Comparison of ENCODE assay signal across 1 cellular context in genomic region chr14:52960627-52961026, GRCh38.
TF ChIP-seq lines count a peak whose summit lies in the region.

No MANE protein-coding gene starts in this region.

TF ChIP-seq in WTC11, 78 proteins besides CTCF, POLR2A, EP300 and RAD21 (continued from another document):
- TF ChIP-seq OVOL2 (CRISPR knock-in tag; IDR thresholded peaks at IDR 0.05; ENCODE audit: borderline replicate concordance) (no peak), ZBTB21 (CRISPR knock-in tag; IDR thresholded peaks at IDR 0.05; ENCODE audit: borderline replicate concordance) (no peak), ATF3 (CRISPR knock-in tag; conservative IDR thresholded peaks at IDR 0.05) (no peak), GRHL2 (CRISPR knock-in tag; IDR thresholded peaks at IDR 0.05; ENCODE audit: insufficient replicate concordance, severe bottlenecking) (no peak), ZNF396 (CRISPR knock-in tag; IDR thresholded peaks at IDR 0.05; ENCODE audit: borderline replicate concordance) (no peak), MAX (CRISPR knock-in tag; IDR thresholded peaks at IDR 0.05) (no peak), SMAD4 (CRISPR knock-in tag; IDR thresholded peaks at IDR 0.05) (no peak), ETV6 (CRISPR knock-in tag; IDR thresholded peaks at IDR 0.05) (no peak)
- TF ChIP-seq, protein P1, sequence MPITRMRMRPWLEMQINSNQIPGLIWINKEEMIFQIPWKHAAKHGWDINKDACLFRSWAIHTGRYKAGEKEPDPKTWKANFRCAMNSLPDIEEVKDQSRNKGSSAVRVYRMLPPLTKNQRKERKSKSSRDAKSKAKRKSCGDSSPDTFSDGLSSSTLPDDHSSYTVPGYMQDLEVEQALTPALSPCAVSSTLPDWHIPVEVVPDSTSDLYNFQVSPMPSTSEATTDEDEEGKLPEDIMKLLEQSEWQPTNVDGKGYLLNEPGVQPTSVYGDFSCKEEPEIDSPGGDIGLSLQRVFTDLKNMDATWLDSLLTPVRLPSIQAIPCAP (CRISPR knock-in tag; IDR thresholded peaks at IDR 0.05), result no peak
- TF ChIP-seq, protein P2, sequence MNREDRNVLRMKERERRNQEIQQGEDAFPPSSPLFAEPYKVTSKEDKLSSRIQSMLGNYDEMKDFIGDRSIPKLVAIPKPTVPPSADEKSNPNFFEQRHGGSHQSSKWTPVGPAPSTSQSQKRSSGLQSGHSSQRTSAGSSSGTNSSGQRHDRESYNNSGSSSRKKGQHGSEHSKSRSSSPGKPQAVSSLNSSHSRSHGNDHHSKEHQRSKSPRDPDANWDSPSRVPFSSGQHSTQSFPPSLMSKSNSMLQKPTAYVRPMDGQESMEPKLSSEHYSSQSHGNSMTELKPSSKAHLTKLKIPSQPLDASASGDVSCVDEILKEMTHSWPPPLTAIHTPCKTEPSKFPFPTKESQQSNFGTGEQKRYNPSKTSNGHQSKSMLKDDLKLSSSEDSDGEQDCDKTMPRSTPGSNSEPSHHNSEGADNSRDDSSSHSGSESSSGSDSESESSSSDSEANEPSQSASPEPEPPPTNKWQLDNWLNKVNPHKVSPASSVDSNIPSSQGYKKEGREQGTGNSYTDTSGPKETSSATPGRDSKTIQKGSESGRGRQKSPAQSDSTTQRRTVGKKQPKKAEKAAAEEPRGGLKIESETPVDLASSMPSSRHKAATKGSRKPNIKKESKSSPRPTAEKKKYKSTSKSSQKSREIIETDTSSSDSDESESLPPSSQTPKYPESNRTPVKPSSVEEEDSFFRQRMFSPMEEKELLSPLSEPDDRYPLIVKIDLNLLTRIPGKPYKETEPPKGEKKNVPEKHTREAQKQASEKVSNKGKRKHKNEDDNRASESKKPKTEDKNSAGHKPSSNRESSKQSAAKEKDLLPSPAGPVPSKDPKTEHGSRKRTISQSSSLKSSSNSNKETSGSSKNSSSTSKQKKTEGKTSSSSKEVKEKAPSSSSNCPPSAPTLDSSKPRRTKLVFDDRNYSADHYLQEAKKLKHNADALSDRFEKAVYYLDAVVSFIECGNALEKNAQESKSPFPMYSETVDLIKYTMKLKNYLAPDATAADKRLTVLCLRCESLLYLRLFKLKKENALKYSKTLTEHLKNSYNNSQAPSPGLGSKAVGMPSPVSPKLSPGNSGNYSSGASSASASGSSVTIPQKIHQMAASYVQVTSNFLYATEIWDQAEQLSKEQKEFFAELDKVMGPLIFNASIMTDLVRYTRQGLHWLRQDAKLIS (CRISPR knock-in tag; IDR thresholded peaks at IDR 0.05; ENCODE audit: borderline replicate concordance), result no peak
